ENCODE assay signal across 1 cellular context in genomic region chr19:13208964-13209796, GRCh38.
TF ChIP-seq lines count a peak whose summit lies in the region.

No MANE protein-coding gene starts in this region.

TF ChIP-seq in HepG2, 621 proteins besides CTCF, POLR2A, EP300 and RAD21:
- TF ChIP-seq RARG (CRISPR knock-in tag; IDR thresholded peaks at IDR 0.05; ENCODE audit: low read depth), result no peak
TF ChIP-seq in HepG2: peak in this region for 0.
